Comparison of ENCODE assay signal across 10 cellular contexts in the genomic region with DNA sequence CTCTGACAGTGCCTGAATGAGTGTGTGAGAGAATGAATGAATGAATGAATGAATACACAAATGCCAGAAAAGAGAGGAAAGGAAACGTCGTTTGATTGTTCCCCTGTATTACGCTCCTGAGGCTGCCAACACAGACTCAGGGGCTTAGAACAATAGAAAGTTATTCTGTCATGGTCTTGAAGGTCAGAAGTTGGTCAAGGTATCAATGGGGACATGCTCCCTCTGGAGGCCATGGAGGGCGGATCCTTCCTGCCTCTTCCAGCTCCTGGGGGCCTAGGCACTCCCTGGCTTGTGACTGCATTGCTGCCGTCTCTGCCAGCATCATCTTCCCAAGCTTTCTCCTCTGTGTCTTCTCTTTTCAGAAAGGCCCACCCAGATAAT. TPM values are rescaled to one million over a fixed set of nuclear protein-coding genes. Genes with fewer than 3 reads are reported as not detected.
DNase-seq lines count a peak whose midpoint lies in the region; ATAC-seq and TF ChIP-seq lines count a peak whose summit lies in the region.
"Had no signal": no experiment of that assay in that cellular context is flagged by ENCODE, and none has a peak within 500 bp of the region (broad histone marks: within the 10 kb centered on the region; RNA-seq: fewer than 3 reads in every experiment).

No MANE protein-coding gene starts in this region.

- H3K36me3 Mint-ChIP-seq in neural crest cell (ENCODE audit: low read depth) (no peaks in the 10 kb centered on the region), natural killer cell (no peaks in the 10 kb centered on the region)

- intact Hi-C loops in mammary epithelial cell (cut with micrococcal nuclease) = loop anchor here (2.0 kb wide), 2 partner anchors 75 to 87 kb away; partner anchors contain the start of gene NECAB2
- intact Hi-C loops in natural killer cell (cut with micrococcal nuclease) = no loop called here

- ATAC-seq in HG03280 (IDR thresholded peaks at IDR 0.05; ENCODE audit: unreplicated experiment) = no peak
- ATAC-seq in natural killer cell = no peak
- ATAC-seq: activated CD4-positive, CD25-positive, alpha-beta regulatory T cell treated with anti-CD3 and anti-CD28 coated beads, Interleukin-2, amount 50 U/mL, for 24 hours had no signal

- H3K4me3 ChIP-seq in LNCaP clone FGC (ENCODE audit: low read depth, low read length) = no peak overlapping the region
- H3K4me3 ChIP-seq in mammary epithelial cell (replicated peaks in 1 of 3; ENCODE audit: insufficient read depth in 1 of 3, low read depth in 2 of 3, low read length in 3 of 3) = no peak overlapping the region

- dilution Hi-C loops in mammary epithelial cell (cut with HindIII; ENCODE audit: low sequenced_read_pairs) = loop anchor here (5.0 kb wide), 2 partner anchors 67 to 92 kb away; partner anchors contain the start of gene OSGIN1

- H3K27ac Mint-ChIP-seq in neural crest cell (ENCODE audit: unreplicated experiment) (no peak overlapping the region), natural killer cell (no peak overlapping the region)

- no peak overlapping the region for H3K4me3 Mint-ChIP-seq in neural crest cell
- no peak overlapping the region for H3K4me3 Mint-ChIP-seq in natural killer cell

- no peaks in the 10 kb centered on the region for H3K4me1 ChIP-seq in mammary epithelial cell (ENCODE audit: insufficient read depth, low read length)

- in situ Hi-C loops in mammary epithelial cell (cut with MboI; ENCODE audit: low sequenced_read_pairs in 2 of 2) (loop anchor here (5.0 to 10.0 kb wide), 2 partner anchors 69 to 87 kb away; no protein-coding TSS in a partner anchor), G401 (cut with HindIII; ENCODE audit: low sequenced_read_pairs) (no loop called here)

- CTCF ChIA-PET in mammary epithelial cell (lab: Charles Lee; ENCODE audit: low non-redundant PET) = no interaction called here

- peak; percentile 38 for DNase-seq in GM03348 (ENCODE audit: low spot score)
- DNase-seq in LNCaP clone FGC (ENCODE audit: low read depth) = no peak
- no peak for DNase-seq in mammary epithelial cell
- DNase-seq in neural crest cell (ENCODE audit: low read depth, low spot score) = no peak
- DNase-seq in G401 (ENCODE audit: low spot score) = no peak
- DNase-seq in activated CD4-positive, alpha-beta T cell treated with anti-CD3 and anti-CD28 coated beads, Interleukin-2, amount 50 U/mL, for 48 hours = no peak
- DNase-seq in natural killer cell = no peak

- peaks cover 3% of the 10 kb centered on the region for H3K27me3 ChIP-seq in mammary epithelial cell (ENCODE audit: insufficient read depth, low read length)

- H3K4me2 ChIP-seq in mammary epithelial cell (ENCODE audit: insufficient read depth, low read depth, low read length) = no peak overlapping the region

- H3K36me3 ChIP-seq in mammary epithelial cell (ENCODE audit: insufficient read depth, low read length) = no peaks in the 10 kb centered on the region

- H4K20me1 ChIP-seq in mammary epithelial cell (ENCODE audit: insufficient read depth, low read length) = no peaks in the 10 kb centered on the region

- WGBS in mammary epithelial cell (ENCODE audit: low coverage, missing lambda C conversion rate) = 73% methylated on average over 5 of the region's 5 CpGs

- no peak overlapping the region for H2AFZ ChIP-seq in mammary epithelial cell (ENCODE audit: low read depth, low read length)

- no peak overlapping the region for H3K27ac ChIP-seq in mammary epithelial cell (ENCODE audit: insufficient read depth, low read depth, low read length)

- no TSS peak for BruUV-seq in mammary epithelial cell (replicated peaks; lab: Mats Ljungman, UMichigan)

- H3K9me3 ChIP-seq in mammary epithelial cell (replicated peaks; ENCODE audit: insufficient read depth, low read length) = no peaks in the 10 kb centered on the region

- H3K4me1 Mint-ChIP-seq in neural crest cell (peaks cover 26% of the 10 kb centered on the region), natural killer cell (no peaks in the 10 kb centered on the region)

- H3K9me3 Mint-ChIP-seq in neural crest cell (no peaks in the 10 kb centered on the region), natural killer cell (no peaks in the 10 kb centered on the region)

- H3K27me3 Mint-ChIP-seq in neural crest cell (ENCODE audit: low read depth) (peaks cover 3% of the 10 kb centered on the region), natural killer cell (ENCODE audit: low read depth in 2 of 2) (peaks cover 10 to 11% of the 10 kb centered on the region in 2 donors)

- H3K9ac ChIP-seq in mammary epithelial cell (ENCODE audit: insufficient read depth, low read length) = no peak overlapping the region

- TF ChIP-seq CTCF in LNCaP clone FGC (IDR thresholded peaks at IDR 0.05; ENCODE audit: control insufficient read depth, extremely low read depth, insufficient read depth) = peak; percentile 43
- peak; percentile 5 to 45 for TF ChIP-seq CTCF in mammary epithelial cell (conservative IDR thresholded peaks at IDR 0.05 in 1 of 2, IDR thresholded peaks at IDR 0.05 in 1 of 2; ENCODE audit: extremely low read depth in 1 of 2, insufficient read depth in 1 of 2, low read depth in 1 of 2, low read length in 2 of 2)
- peak; percentile 49 for TF ChIP-seq CTCF in neural crest cell (conservative IDR thresholded peaks at IDR 0.05)
- TF ChIP-seq CTCF in natural killer cell (IDR thresholded peaks at IDR 0.05) = no peak

- no peaks in the 10 kb centered on the region for H3K79me2 ChIP-seq in mammary epithelial cell (ENCODE audit: insufficient read depth, low read length)

RNA-seq across cellular contexts. Expression of gene SLC38A8, which starts 1.5 kb away (rescaled TPM):
- total RNA-seq in mammary epithelial cell (not detected), neural crest cell (not detected in 2 replicates), natural killer cell (not detected)
- polyA plus RNA-seq in mammary epithelial cell = not detected
- polyA minus RNA-seq in mammary epithelial cell = not detected
- not detected in 2 replicates for total RNA-seq in G401 (2014; rRNA removed; shearing (Covaris generic))
- total RNA-seq: frontal cortex had no signal
